ENCODE assay signal across 8 cellular contexts in the genomic region with DNA sequence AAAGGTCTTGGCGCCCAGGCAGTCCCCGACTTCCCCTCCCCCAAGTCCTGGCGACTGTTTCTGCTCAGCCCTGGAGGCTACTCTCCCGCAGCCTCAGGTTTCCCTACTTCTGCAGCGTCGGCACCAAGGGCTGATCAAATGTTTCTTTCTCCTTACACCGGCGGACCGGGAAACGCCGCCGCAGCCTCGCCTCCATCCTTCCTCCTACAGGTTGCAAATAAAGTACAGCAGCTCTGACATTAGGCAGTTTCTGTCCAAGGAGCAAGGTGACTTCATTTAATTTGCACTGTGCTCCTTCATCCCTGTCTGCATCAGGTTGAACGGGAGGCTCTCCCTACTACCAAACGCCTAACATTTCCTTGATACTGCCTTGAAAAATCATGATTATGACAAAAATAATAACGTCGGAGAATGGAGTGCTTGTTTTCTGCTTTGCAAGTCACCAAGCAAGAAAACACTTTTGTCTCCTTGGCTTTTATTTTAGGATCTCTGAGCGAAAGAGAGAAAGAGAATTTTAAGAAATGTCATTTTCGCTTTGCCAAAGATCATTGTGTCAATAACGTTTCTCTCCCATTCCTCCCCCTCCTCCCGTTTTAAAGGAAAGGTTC. TPM values are rescaled to one million over a fixed set of nuclear protein-coding genes. Genes with fewer than 3 reads are reported as not detected.
DNase-seq lines count a peak whose midpoint lies in the region; TF ChIP-seq lines count a peak whose summit lies in the region.

No MANE protein-coding gene starts in this region.

- TF ChIP-seq CTCF in mammary epithelial cell (conservative IDR thresholded peaks at IDR 0.05 in 1 of 2, IDR thresholded peaks at IDR 0.05 in 1 of 2; ENCODE audit: extremely low read depth in 1 of 2, insufficient read depth in 1 of 2, low read depth in 1 of 2, low read length in 2 of 2) (no peak), mesothelial cell of epicardium (IDR thresholded peaks at IDR 0.05; ENCODE audit: unreplicated experiment) (no peak), type B pancreatic cell (conservative IDR thresholded peaks at IDR 0.05) (no peak)

- BruUV-seq in mammary epithelial cell (replicated peaks; lab: Mats Ljungman, UMichigan), result no TSS peak

- H3K9ac ChIP-seq in mammary epithelial cell (ENCODE audit: insufficient read depth, low read length), result no peak overlapping the region

- no peaks in the 10 kb centered on the region for H3K9me3 ChIP-seq in mammary epithelial cell (replicated peaks; ENCODE audit: insufficient read depth, low read length)

- H3K9me3 Mint-ChIP-seq in mesothelial cell of epicardium (no peaks in the 10 kb centered on the region), type B pancreatic cell (no peaks in the 10 kb centered on the region)

- no peaks in the 10 kb centered on the region for H4K20me1 ChIP-seq in mammary epithelial cell (ENCODE audit: insufficient read depth, low read length)

- dilution Hi-C loops in mammary epithelial cell (cut with HindIII; ENCODE audit: low sequenced_read_pairs), result loop anchor here (5.0 kb wide), 1 partner anchor 37 kb away; no protein-coding TSS in a partner anchor

- no peaks in the 10 kb centered on the region for H3K36me3 ChIP-seq in mammary epithelial cell (ENCODE audit: insufficient read depth, low read length)

- peak overlapping the region; percentile 87 for H3K4me2 ChIP-seq in mammary epithelial cell (ENCODE audit: insufficient read depth, low read depth, low read length)

- CTCF ChIA-PET in mammary epithelial cell (lab: Charles Lee; ENCODE audit: low non-redundant PET), result no interaction called here

- H3K4me1 ChIP-seq in mammary epithelial cell (ENCODE audit: insufficient read depth, low read length), result peaks cover 10% of the 10 kb centered on the region

- H3K27me3 Mint-ChIP-seq in mesothelial cell of epicardium (ENCODE audit: low read depth), result peaks cover 65% of the 10 kb centered on the region
- peaks cover 58% of the 10 kb centered on the region for H3K27me3 Mint-ChIP-seq in type B pancreatic cell

- in situ Hi-C loops in mammary epithelial cell (cut with MboI; ENCODE audit: low sequenced_read_pairs in 2 of 2), result no loop called here

- H3K4me1 Mint-ChIP-seq in mesothelial cell of epicardium (peaks cover 23% of the 10 kb centered on the region), type B pancreatic cell (ENCODE audit: unreplicated experiment) (peaks cover 17% of the 10 kb centered on the region)

- H3K27ac Mint-ChIP-seq in mesothelial cell of epicardium (no peak overlapping the region), type B pancreatic cell (peak overlapping the region; percentile 92)

- H3K4me3 ChIP-seq in mammary epithelial cell (replicated peaks in 1 of 3; ENCODE audit: insufficient read depth in 1 of 3, low read depth in 2 of 3, low read length in 3 of 3), result peak overlapping the region; percentile 14 to 48 (median 27)

- peak; percentile 13 for DNase-seq in stimulated activated CD4-positive, alpha-beta T cell treated with anti-CD3 and anti-CD28 coated beads, Interleukin-12 subunit alpha, Interleukin-12 subunit beta, amount 100 ng/mL, for 4 hours
- no peak for DNase-seq in stimulated activated CD4-positive, alpha-beta T cell treated with anti-CD3 and anti-CD28 coated beads, Interleukin-2, amount 100 ng/mL, for 48 hours
- DNase-seq in mammary epithelial cell (no peak), mesothelial cell of epicardium (ENCODE audit: low spot score in 2 of 2, unreplicated experiment in 2 of 2) (peak in 1 of 2 experiments; percentile 42), type B pancreatic cell (ENCODE audit: extremely low spot score, unreplicated experiment) (no peak), DMS53 treated with DMSO at 0.1 percent for 48 hours (lab: John Stamatoyannopoulos, UW; ENCODE audit: unreplicated experiment) (no peak), dermis blood vessel endothelial cell (no peak), NCI-H2196 (lab: John Stamatoyannopoulos, UW; ENCODE audit: unreplicated experiment) (no peak)

- WGBS in mammary epithelial cell (ENCODE audit: low coverage, missing lambda C conversion rate), result 5% methylated on average over 19 of the region's 21 CpGs

- H3K79me2 ChIP-seq in mammary epithelial cell (ENCODE audit: insufficient read depth, low read length), result no peaks in the 10 kb centered on the region

- H3K27me3 ChIP-seq in mammary epithelial cell (ENCODE audit: insufficient read depth, low read length), result peaks cover 35% of the 10 kb centered on the region

- peak overlapping the region; percentile 70 for H2AFZ ChIP-seq in mammary epithelial cell (ENCODE audit: low read depth, low read length)

- no peak overlapping the region for H3K27ac ChIP-seq in mammary epithelial cell (ENCODE audit: insufficient read depth, low read depth, low read length)

- H3K36me3 Mint-ChIP-seq in mesothelial cell of epicardium (no peaks in the 10 kb centered on the region), type B pancreatic cell (peaks cover 4% of the 10 kb centered on the region)

- intact Hi-C loops in mammary epithelial cell (cut with micrococcal nuclease), result no loop called here

- H3K4me3 Mint-ChIP-seq in mesothelial cell of epicardium (peak overlapping the region; percentile 69), type B pancreatic cell (peak overlapping the region; percentile 88)

RNA-seq across cellular contexts. Expression of a gene that starts 1.0 kb away (rescaled TPM):
- not detected for total RNA-seq in mammary epithelial cell
- not detected for polyA plus RNA-seq in mammary epithelial cell
- not detected for polyA minus RNA-seq in mammary epithelial cell
- total RNA-seq in mesothelial cell of epicardium, result 1.8 to 2.4 TPM (median 2.1 TPM) in 3 replicates
- 31.3 and 75.8 TPM in 2 replicates for total RNA-seq in type B pancreatic cell (ENCODE audit: low replicate concordance)
- under 0.01 and 0.09 TPM in 2 replicates for total RNA-seq in dermis blood vessel endothelial cell
